Comparison of ENCODE assay signal across 11 cellular contexts in the genomic region with DNA sequence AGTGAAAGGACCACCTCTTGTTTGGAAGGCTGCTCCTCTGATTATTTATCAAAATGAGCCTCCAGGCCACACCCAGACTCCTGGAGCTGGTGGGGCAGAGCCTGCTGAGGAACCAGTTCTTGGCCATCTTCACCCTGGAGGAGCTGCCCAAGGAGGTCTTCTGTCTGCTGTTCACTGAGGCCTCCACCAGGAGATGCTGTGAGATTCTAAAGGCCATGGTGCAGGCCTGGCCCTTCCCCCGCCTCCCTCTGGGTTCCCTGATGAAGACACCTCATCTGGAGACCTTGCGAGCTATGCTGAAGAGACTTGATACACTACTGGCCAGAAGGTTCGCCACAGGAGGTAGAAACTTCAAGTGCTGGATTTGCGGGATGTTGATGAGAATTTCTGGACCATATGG.
A peak's percentile ranks its signal among the peaks of the same experiment; 100 is the strongest.
DNase-seq lines count a peak whose midpoint lies in the region; ATAC-seq and TF ChIP-seq lines count a peak whose summit lies in the region.
"Had no signal": no experiment of that assay in that cellular context is flagged by ENCODE, and none has a peak within 500 bp of the region (broad histone marks: within the 10 kb centered on the region; RNA-seq: fewer than 3 reads in every experiment).

No MANE protein-coding gene starts in this region.

- peaks cover 30% of the 10 kb centered on the region for H3K4me1 Mint-ChIP-seq in endodermal cell

- WGBS in endodermal cell (ENCODE audit: insufficient coverage in 1 of 2, insufficient read length in 1 of 2), 2 experiments = 96 to 100% methylated on average over 2 to 4 of the region's 4 CpGs

- no peak overlapping the region for H3K4me3 ChIP-seq in endodermal cell (ENCODE audit: low read length)

- H3K9ac ChIP-seq in endodermal cell (ENCODE audit: extremely low read depth, low read length, poor library complexity, severe bottlenecking) = no peak overlapping the region

- no peak overlapping the region for H3K27ac Mint-ChIP-seq in endodermal cell

- peaks cover 66% of the 10 kb centered on the region for H3K27me3 Mint-ChIP-seq in endodermal cell (ENCODE audit: insufficient read depth)

- no peaks in the 10 kb centered on the region for H3K36me3 ChIP-seq in endodermal cell (ENCODE audit: control insufficient read depth, insufficient read depth, low read length)

- ATAC-seq in HG03280 (IDR thresholded peaks at IDR 0.05; ENCODE audit: unreplicated experiment) = no peak

- H3K36me3 Mint-ChIP-seq in endodermal cell (ENCODE audit: low read depth) = no peaks in the 10 kb centered on the region

- TF ChIP-seq CTCF in 22Rv1 (IDR thresholded peaks at IDR 0.05) (peak; percentile 25; the same call in 1 of the 2 replicates), endodermal cell (conservative IDR thresholded peaks at IDR 0.05) (peak; percentile 77)

- H3K27ac ChIP-seq in 22Rv1 (no peak overlapping the region), endodermal cell (ENCODE audit: low read depth, low read length) (no peak overlapping the region)

- H3K4me3 Mint-ChIP-seq in endodermal cell = no peak overlapping the region

- H3K4me1 ChIP-seq in endodermal cell (ENCODE audit: control insufficient read depth, insufficient read depth, low read length) = peaks cover 3% of the 10 kb centered on the region

- DNase-seq in GM03348 (ENCODE audit: low spot score) (peak; percentile 20), NAMALWA (ENCODE audit: low spot score) (peak; percentile 56), endodermal cell (peak; percentile 84), NCI-H526 treated with DMSO at 0.1 percent for 48 hours (lab: John Stamatoyannopoulos, UW) (no peak), SHP77 (lab: John Stamatoyannopoulos, UW) (no peak), NCI-H345 treated with DMSO at 0.1 percent for 48 hours (lab: John Stamatoyannopoulos, UW; ENCODE audit: unreplicated experiment) (no peak)
- DNase-seq: COR-L47, islet precursor cell, NCI-H2029 treated with DMSO at 0.1 percent for 48 hours had no signal

- no peaks in the 10 kb centered on the region for H3K9me3 ChIP-seq in endodermal cell (ENCODE audit: control insufficient read depth, low read length)

- H3K9me3 Mint-ChIP-seq in endodermal cell = no peaks in the 10 kb centered on the region

- H3K27me3 ChIP-seq in endodermal cell (ENCODE audit: control insufficient read depth, insufficient read depth, low read length, poor library complexity, severe bottlenecking) = peaks cover 37% of the 10 kb centered on the region

Comparison
In these comparisons a context has a peak if more than half of its experiments do, and no peak if none do; other contexts are left out.
1. DNase-seq: peak in GM03348 (single experiment), NAMALWA (single experiment) and endodermal cell (single experiment); none in NCI-H526 treated with DMSO at 0.1 percent for 48 hours (single experiment), SHP77 (0 of 2) and NCI-H345 treated with DMSO at 0.1 percent for 48 hours (single experiment).